ENCODE assay signal across 2 cellular contexts in the genomic region with DNA sequence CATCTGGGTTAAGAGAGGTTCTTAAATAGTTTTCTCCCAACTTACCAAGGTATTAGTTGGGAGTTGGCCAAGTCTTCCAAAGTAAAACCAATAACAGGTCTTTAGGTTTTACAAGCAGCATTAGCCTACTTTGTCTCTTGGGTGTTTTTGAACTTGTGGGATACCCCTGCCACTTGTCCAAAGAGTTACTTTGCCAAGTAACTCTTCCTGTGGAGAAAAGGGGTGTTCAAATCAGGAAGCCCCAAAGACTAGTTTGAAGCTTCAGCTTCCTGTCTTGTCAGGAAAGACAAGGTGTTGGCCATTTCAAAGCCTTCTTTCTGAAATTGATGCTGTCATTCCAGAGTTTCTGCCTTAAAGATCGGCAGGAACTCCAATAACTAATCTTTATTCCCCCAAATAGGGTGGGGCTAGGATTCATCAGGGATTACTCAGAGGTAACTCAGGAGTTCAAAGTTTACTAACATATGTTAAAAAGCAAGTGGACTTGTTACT.
TF ChIP-seq lines count a peak whose summit lies in the region.

No MANE protein-coding gene starts in this region.

TF ChIP-seq in IMR-90, 13 proteins besides CTCF, POLR2A, EP300 and RAD21:
- no peak for TF ChIP-seq RCOR1 (IDR thresholded peaks at IDR 0.05; ENCODE audit: insufficient replicate concordance, low read length)
- no peak for TF ChIP-seq CEBPB (IDR thresholded peaks at IDR 0.05; ENCODE audit: low read depth, low read length)
- TF ChIP-seq, protein P1, sequence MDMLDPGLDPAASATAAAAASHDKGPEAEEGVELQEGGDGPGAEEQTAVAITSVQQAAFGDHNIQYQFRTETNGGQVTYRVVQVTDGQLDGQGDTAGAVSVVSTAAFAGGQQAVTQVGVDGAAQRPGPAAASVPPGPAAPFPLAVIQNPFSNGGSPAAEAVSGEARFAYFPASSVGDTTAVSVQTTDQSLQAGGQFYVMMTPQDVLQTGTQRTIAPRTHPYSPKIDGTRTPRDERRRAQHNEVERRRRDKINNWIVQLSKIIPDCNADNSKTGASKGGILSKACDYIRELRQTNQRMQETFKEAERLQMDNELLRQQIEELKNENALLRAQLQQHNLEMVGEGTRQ (IDR thresholded peaks at IDR 0.05; ENCODE audit: low read depth, low read length), result no peak

TF ChIP-seq in K562, 482 proteins besides CTCF, POLR2A, EP300 and RAD21:
- TF ChIP-seq NBN (IDR thresholded peaks at IDR 0.05; ENCODE audit: low read depth), result no peak
- TF ChIP-seq MAFK (IDR thresholded peaks at IDR 0.05; ENCODE audit: low read length), result no peak
- TF ChIP-seq GTF2E2 (tag; IDR thresholded peaks at IDR 0.05), result 0 out of 2 replicates have a peak, but pooled peaks have one; percentile 21
- 0 out of 2 replicates have a peak, but pooled peaks have one; percentile 18 for TF ChIP-seq EP400 (IDR thresholded peaks at IDR 0.05)
- peak; percentile 86 for TF ChIP-seq HMBOX1 (IDR thresholded peaks at IDR 0.05)
- TF ChIP-seq NFIC (IDR thresholded peaks at IDR 0.05), result peak; percentile 39; the same call in 1 of the 2 replicates
- no peak for TF ChIP-seq GTF2A2 (tag; IDR thresholded peaks at IDR 0.05)
- TF ChIP-seq ASH1L (IDR thresholded peaks at IDR 0.05; ENCODE audit: borderline replicate concordance, low read depth, partially characterized antibody), result no peak
- TF ChIP-seq DMBX1 (CRISPR knock-in tag; IDR thresholded peaks at IDR 0.05; ENCODE audit: borderline replicate concordance), result 0 out of 2 replicates have a peak, but pooled peaks have one; percentile 20
- TF ChIP-seq MNT (conservative IDR thresholded peaks at IDR 0.05), result 0 out of 4 replicates have a peak, but pooled peaks of 1 of the 2 experiments have one; percentile 8
